1 cellular context compared by ENCODE assay signal in genomic region chr21:39956586-39956985, GRCh38.
TF ChIP-seq lines count a peak whose summit lies in the region.

No MANE protein-coding gene starts in this region.

TF ChIP-seq in GM23338, 12 proteins besides CTCF, POLR2A, EP300 and RAD21 (continued from another document):
- TF ChIP-seq, protein P1, sequence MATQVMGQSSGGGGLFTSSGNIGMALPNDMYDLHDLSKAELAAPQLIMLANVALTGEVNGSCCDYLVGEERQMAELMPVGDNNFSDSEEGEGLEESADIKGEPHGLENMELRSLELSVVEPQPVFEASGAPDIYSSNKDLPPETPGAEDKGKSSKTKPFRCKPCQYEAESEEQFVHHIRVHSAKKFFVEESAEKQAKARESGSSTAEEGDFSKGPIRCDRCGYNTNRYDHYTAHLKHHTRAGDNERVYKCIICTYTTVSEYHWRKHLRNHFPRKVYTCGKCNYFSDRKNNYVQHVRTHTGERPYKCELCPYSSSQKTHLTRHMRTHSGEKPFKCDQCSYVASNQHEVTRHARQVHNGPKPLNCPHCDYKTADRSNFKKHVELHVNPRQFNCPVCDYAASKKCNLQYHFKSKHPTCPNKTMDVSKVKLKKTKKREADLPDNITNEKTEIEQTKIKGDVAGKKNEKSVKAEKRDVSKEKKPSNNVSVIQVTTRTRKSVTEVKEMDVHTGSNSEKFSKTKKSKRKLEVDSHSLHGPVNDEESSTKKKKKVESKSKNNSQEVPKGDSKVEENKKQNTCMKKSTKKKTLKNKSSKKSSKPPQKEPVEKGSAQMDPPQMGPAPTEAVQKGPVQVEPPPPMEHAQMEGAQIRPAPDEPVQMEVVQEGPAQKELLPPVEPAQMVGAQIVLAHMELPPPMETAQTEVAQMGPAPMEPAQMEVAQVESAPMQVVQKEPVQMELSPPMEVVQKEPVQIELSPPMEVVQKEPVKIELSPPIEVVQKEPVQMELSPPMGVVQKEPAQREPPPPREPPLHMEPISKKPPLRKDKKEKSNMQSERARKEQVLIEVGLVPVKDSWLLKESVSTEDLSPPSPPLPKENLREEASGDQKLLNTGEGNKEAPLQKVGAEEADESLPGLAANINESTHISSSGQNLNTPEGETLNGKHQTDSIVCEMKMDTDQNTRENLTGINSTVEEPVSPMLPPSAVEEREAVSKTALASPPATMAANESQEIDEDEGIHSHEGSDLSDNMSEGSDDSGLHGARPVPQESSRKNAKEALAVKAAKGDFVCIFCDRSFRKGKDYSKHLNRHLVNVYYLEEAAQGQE (IDR thresholded peaks at IDR 0.05; ENCODE audit: unreplicated experiment): no peak
- TF ChIP-seq ZNF331 (CRISPR knock-in tag; IDR thresholded peaks at IDR 0.05; ENCODE audit: low read depth) (no peak), ZNF114 (CRISPR knock-in tag; IDR thresholded peaks at IDR 0.05) (no peak), POLR2AphosphoS5 (IDR thresholded peaks at IDR 0.05; ENCODE audit: low read depth) (no peak), EZH2phosphoT487 (IDR thresholded peaks at IDR 0.05; ENCODE audit: unreplicated experiment) (no peak), NANOG (IDR thresholded peaks at IDR 0.05; ENCODE audit: borderline replicate concordance) (no peak)
- TF ChIP-seq, protein P2, sequence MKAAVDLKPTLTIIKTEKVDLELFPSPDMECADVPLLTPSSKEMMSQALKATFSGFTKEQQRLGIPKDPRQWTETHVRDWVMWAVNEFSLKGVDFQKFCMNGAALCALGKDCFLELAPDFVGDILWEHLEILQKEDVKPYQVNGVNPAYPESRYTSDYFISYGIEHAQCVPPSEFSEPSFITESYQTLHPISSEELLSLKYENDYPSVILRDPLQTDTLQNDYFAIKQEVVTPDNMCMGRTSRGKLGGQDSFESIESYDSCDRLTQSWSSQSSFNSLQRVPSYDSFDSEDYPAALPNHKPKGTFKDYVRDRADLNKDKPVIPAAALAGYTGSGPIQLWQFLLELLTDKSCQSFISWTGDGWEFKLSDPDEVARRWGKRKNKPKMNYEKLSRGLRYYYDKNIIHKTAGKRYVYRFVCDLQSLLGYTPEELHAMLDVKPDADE (IDR thresholded peaks at IDR 0.05): no peak
TF ChIP-seq in GM23338: peak in this region for 0.
